ENCODE assay signal across 1 cellular context in the genomic region with DNA sequence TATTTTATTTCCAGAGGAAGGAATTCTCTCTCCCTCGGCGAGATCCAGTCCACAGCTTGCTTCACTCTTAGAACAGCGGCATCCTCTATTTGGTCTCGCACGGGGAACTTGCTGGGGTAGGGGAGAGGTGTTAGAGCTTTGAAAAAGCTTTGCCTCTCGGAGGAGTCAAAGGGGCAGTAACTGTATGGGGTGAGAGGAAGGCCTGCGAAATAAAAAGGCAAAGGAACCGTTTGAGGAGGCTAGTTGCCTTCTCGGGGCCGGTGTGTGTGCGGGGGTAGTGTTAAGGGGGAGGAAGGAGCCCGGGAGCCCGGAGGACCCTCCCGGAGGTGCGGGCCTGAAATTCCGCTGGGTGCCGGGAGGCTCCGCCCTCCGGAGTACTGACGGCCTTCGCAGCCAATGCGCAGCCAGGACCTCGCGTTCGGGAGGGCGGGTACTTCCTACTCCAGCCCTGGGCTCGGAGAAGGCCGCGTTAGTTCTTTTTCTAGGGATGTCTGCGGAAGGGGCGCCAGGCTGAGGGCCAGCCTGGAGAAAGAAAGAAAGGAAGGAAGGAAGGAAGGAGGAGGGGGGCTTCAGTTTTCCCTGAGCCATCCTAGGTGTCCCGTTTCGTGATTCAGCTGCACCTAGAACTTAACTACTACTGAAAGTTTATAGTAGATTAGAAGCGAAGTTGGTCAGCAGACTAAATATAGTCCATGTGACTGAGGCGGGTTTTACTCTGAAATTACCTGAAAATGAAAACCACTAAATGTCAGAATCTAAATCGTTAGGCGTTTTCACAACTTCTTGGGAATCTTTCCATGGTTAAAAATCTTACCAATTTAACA.
TF ChIP-seq lines count a peak whose summit lies in the region.

No MANE protein-coding gene starts in this region.

TF ChIP-seq in HEK293, 187 proteins besides CTCF, POLR2A, EP300 and RAD21 (continued from another document and continues in another):
- TF ChIP-seq, protein P1, sequence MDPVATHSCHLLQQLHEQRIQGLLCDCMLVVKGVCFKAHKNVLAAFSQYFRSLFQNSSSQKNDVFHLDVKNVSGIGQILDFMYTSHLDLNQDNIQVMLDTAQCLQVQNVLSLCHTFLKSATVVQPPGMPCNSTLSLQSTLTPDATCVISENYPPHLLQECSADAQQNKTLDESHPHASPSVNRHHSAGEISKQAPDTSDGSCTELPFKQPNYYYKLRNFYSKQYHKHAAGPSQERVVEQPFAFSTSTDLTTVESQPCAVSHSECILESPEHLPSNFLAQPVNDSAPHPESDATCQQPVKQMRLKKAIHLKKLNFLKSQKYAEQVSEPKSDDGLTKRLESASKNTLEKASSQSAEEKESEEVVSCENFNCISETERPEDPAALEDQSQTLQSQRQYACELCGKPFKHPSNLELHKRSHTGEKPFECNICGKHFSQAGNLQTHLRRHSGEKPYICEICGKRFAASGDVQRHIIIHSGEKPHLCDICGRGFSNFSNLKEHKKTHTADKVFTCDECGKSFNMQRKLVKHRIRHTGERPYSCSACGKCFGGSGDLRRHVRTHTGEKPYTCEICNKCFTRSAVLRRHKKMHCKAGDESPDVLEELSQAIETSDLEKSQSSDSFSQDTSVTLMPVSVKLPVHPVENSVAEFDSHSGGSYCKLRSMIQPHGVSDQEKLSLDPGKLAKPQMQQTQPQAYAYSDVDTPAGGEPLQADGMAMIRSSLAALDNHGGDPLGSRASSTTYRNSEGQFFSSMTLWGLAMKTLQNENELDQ (tag by site-specific recombination; IDR thresholded peaks at IDR 0.05; ENCODE audit: low read depth): no peak
- TF ChIP-seq ZSCAN30 (tag by site-specific recombination; IDR thresholded peaks at IDR 0.05) (0 out of 2 replicates have a peak, but pooled peaks have one; percentile 10), HOXA7 (CRISPR knock-in tag; IDR thresholded peaks at IDR 0.05; ENCODE audit: borderline replicate concordance) (no peak), ZNF521 (tag by site-specific recombination; IDR thresholded peaks at IDR 0.05) (no peak), ZNF266 (tag by site-specific recombination; IDR thresholded peaks at IDR 0.05; ENCODE audit: low read depth) (no peak), ZFP41 (tag by site-specific recombination; IDR thresholded peaks at IDR 0.05; ENCODE audit: borderline replicate concordance) (no peak), ZNF426 (tag by site-specific recombination; IDR thresholded peaks at IDR 0.05) (no peak), SALL2 (tag by site-specific recombination; IDR thresholded peaks at IDR 0.05; ENCODE audit: borderline replicate concordance) (no peak), GLIS2 (tag by site-specific recombination; IDR thresholded peaks at IDR 0.05) (peak; percentile 88), ZNF837 (tag by site-specific recombination; IDR thresholded peaks at IDR 0.05) (no peak), ZNF302 (tag by site-specific recombination; IDR thresholded peaks at IDR 0.05; ENCODE audit: low read depth) (no peak), ZNF394 (tag by site-specific recombination; IDR thresholded peaks at IDR 0.05; ENCODE audit: borderline replicate concordance) (no peak), HOXD13 (CRISPR knock-in tag; IDR thresholded peaks at IDR 0.05; ENCODE audit: borderline replicate concordance) (no peak), ZNF776 (tag by site-specific recombination; IDR thresholded peaks at IDR 0.05; ENCODE audit: borderline replicate concordance) (no peak), ZIC2 (tag by site-specific recombination; IDR thresholded peaks at IDR 0.05) (no peak), ZNF433 (tag by site-specific recombination; IDR thresholded peaks at IDR 0.05; ENCODE audit: low read depth) (no peak), ZNF629 (tag by site-specific recombination; IDR thresholded peaks at IDR 0.05) (no peak)
- TF ChIP-seq, protein P2, sequence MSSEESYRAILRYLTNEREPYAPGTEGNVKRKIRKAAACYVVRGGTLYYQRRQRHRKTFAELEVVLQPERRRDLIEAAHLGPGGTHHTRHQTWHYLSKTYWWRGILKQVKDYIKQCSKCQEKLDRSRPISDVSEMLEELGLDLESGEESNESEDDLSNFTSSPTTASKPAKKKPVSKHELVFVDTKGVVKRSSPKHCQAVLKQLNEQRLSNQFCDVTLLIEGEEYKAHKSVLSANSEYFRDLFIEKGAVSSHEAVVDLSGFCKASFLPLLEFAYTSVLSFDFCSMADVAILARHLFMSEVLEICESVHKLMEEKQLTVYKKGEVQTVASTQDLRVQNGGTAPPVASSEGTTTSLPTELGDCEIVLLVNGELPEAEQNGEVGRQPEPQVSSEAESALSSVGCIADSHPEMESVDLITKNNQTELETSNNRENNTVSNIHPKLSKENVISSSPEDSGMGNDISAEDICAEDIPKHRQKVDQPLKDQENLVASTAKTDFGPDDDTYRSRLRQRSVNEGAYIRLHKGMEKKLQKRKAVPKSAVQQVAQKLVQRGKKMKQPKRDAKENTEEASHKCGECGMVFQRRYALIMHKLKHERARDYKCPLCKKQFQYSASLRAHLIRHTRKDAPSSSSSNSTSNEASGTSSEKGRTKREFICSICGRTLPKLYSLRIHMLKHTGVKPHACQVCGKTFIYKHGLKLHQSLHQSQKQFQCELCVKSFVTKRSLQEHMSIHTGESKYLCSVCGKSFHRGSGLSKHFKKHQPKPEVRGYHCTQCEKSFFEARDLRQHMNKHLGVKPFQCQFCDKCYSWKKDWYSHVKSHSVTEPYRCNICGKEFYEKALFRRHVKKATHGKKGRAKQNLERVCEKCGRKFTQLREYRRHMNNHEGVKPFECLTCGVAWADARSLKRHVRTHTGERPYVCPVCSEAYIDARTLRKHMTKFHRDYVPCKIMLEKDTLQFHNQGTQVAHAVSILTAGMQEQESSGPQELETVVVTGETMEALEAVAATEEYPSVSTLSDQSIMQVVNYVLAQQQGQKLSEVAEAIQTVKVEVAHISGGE (tag by site-specific recombination; conservative IDR thresholded peaks at IDR 0.05; ENCODE audit: low read depth): peak; percentile 84
- TF ChIP-seq, protein P3, sequence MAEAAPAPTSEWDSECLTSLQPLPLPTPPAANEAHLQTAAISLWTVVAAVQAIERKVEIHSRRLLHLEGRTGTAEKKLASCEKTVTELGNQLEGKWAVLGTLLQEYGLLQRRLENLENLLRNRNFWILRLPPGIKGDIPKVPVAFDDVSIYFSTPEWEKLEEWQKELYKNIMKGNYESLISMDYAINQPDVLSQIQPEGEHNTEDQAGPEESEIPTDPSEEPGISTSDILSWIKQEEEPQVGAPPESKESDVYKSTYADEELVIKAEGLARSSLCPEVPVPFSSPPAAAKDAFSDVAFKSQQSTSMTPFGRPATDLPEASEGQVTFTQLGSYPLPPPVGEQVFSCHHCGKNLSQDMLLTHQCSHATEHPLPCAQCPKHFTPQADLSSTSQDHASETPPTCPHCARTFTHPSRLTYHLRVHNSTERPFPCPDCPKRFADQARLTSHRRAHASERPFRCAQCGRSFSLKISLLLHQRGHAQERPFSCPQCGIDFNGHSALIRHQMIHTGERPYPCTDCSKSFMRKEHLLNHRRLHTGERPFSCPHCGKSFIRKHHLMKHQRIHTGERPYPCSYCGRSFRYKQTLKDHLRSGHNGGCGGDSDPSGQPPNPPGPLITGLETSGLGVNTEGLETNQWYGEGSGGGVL (tag by site-specific recombination; IDR thresholded peaks at IDR 0.05): 0 out of 2 replicates have a peak, but pooled peaks have one; percentile 13
- TF ChIP-seq, protein P4, sequence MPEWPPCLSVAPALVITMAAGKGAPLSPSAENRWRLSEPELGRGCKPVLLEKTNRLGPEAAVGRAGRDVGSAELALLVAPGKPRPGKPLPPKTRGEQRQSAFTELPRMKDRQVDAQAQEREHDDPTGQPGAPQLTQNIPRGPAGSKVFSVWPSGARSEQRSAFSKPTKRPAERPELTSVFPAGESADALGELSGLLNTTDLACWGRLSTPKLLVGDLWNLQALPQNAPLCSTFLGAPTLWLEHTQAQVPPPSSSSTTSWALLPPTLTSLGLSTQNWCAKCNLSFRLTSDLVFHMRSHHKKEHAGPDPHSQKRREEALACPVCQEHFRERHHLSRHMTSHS (tag by site-specific recombination; IDR thresholded peaks at IDR 0.05): no peak
- TF ChIP-seq, protein P5, sequence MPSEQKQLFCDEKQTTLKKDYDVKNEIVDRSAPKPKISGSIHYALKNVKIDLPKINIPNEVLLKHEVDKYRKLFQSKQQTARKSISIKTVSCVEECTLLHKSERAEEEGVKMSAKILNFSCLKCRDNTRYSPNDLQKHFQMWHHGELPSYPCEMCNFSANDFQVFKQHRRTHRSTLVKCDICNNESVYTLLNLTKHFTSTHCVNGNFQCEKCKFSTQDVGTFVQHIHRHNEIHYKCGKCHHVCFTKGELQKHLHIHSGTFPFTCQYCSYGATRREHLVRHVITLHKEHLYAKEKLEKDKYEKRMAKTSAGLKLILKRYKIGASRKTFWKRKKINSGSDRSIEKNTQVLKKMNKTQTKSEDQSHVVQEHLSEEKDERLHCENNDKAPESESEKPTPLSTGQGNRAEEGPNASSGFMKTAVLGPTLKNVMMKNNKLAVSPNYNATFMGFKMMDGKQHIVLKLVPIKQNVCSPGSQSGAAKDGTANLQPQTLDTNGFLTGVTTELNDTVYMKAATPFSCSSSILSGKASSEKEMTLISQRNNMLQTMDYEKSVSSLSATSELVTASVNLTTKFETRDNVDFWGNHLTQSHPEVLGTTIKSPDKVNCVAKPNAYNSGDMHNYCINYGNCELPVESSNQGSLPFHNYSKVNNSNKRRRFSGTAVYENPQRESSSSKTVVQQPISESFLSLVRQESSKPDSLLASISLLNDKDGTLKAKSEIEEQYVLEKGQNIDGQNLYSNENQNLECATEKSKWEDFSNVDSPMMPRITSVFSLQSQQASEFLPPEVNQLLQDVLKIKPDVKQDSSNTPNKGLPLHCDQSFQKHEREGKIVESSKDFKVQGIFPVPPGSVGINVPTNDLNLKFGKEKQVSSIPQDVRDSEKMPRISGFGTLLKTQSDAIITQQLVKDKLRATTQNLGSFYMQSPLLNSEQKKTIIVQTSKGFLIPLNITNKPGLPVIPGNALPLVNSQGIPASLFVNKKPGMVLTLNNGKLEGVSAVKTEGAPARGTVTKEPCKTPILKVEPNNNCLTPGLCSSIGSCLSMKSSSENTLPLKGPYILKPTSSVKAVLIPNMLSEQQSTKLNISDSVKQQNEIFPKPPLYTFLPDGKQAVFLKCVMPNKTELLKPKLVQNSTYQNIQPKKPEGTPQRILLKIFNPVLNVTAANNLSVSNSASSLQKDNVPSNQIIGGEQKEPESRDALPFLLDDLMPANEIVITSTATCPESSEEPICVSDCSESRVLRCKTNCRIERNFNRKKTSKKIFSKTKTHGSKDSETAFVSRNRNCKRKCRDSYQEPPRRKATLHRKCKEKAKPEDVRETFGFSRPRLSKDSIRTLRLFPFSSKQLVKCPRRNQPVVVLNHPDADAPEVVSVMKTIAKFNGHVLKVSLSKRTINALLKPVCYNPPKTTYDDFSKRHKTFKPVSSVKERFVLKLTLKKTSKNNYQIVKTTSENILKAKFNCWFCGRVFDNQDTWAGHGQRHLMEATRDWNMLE (tag by site-specific recombination; conservative IDR thresholded peaks at IDR 0.05; ENCODE audit: low read depth): no peak
- TF ChIP-seq, protein P6, sequence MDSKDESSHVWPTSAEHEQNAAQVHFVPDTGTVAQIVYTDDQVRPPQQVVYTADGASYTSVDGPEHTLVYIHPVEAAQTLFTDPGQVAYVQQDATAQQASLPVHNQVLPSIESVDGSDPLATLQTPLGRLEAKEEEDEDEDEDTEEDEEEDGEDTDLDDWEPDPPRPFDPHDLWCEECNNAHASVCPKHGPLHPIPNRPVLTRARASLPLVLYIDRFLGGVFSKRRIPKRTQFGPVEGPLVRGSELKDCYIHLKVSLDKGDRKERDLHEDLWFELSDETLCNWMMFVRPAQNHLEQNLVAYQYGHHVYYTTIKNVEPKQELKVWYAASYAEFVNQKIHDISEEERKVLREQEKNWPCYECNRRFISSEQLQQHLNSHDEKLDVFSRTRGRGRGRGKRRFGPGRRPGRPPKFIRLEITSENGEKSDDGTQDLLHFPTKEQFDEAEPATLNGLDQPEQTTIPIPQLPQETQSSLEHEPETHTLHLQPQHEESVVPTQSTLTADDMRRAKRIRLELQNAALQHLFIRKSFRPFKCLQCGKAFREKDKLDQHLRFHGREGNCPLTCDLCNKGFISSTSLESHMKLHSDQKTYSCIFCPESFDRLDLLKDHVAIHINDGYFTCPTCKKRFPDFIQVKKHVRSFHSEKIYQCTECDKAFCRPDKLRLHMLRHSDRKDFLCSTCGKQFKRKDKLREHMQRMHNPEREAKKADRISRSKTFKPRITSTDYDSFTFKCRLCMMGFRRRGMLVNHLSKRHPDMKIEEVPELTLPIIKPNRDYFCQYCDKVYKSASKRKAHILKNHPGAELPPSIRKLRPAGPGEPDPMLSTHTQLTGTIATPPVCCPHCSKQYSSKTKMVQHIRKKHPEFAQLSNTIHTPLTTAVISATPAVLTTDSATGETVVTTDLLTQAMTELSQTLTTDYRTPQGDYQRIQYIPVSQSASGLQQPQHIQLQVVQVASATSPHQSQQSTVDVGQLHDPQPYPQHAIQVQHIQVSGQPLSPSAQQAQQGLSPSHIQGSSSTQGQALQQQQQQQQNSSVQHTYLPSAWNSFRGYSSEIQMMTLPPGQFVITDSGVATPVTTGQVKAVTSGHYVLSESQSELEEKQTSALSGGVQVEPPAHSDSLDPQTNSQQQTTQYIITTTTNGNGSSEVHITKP (tag by site-specific recombination; IDR thresholded peaks at IDR 0.05): peak; percentile 86
- TF ChIP-seq, protein P7, sequence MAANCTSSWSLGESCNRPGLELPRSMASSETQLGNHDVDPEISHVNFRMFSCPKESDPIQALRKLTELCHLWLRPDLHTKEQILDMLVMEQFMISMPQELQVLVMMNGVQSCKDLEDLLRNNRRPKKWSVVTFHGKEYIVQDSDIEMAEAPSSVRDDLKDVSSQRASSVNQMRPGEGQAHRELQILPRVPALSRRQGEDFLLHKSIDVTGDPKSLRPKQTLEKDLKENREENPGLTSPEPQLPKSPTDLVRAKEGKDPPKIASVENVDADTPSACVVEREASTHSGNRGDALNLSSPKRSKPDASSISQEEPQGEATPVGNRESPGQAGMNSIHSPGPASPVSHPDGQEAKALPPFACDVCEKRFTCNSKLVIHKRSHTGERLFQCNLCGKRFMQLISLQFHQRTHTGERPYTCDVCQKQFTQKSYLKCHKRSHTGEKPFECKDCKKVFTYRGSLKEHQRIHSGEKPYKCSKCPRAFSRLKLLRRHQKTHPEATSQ (tag by site-specific recombination; IDR thresholded peaks at IDR 0.05): no peak
- TF ChIP-seq, protein P8, sequence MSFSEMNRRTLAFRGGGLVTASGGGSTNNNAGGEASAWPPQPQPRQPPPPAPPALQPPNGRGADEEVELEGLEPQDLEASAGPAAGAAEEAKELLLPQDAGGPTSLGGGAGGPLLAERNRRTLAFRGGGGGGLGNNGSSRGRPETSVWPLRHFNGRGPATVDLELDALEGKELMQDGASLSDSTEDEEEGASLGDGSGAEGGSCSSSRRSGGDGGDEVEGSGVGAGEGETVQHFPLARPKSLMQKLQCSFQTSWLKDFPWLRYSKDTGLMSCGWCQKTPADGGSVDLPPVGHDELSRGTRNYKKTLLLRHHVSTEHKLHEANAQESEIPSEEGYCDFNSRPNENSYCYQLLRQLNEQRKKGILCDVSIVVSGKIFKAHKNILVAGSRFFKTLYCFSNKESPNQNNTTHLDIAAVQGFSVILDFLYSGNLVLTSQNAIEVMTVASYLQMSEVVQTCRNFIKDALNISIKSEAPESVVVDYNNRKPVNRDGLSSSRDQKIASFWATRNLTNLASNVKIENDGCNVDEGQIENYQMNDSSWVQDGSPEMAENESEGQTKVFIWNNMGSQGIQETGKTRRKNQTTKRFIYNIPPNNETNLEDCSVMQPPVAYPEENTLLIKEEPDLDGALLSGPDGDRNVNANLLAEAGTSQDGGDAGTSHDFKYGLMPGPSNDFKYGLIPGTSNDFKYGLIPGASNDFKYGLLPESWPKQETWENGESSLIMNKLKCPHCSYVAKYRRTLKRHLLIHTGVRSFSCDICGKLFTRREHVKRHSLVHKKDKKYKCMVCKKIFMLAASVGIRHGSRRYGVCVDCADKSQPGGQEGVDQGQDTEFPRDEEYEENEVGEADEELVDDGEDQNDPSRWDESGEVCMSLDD (tag by site-specific recombination; IDR thresholded peaks at IDR 0.05): no peak
